ENCODE assay signal across 8 cellular contexts in genomic region chr9:97696823-97697601, GRCh38. TPM values are rescaled to one million over a fixed set of nuclear protein-coding genes. Genes with fewer than 3 reads are reported as not detected.
DNase-seq lines count a peak whose midpoint lies in the region; ATAC-seq and TF ChIP-seq lines count a peak whose summit lies in the region.

XPA (minus strand) TSS chr9:97697340; CDS start chr9:97697292, 48 bp downstream.

- peak within 1 kb of the TSS; percentile 89 to 97 (median 93) for H3K27ac ChIP-seq in spleen

- POLR2A ChIA-PET in activated B cell treated with CpG ODN at 0.5 μM for 24 hours (lab: Charles Lee) = interaction anchor here (0.6 to 3.8 kb wide), 12 partner anchors 9 to 560 kb away, joined by 3 to 31 read pairs (median 4); partner anchors contain the start of genes ANP32B, NCBP1, TBC1D2 and TRMO

- ATAC-seq in GM18909 (IDR thresholded peaks at IDR 0.05; ENCODE audit: poor library complexity, unreplicated experiment) (peak; percentile 88), HG03159 (IDR thresholded peaks at IDR 0.05; ENCODE audit: unreplicated experiment) (peak; percentile 86), activated B cell treated with CpG ODN at 0.5 μM for 24 hours (ENCODE audit: low read depth) (peak; percentile 93)

- DNase-seq in AG08396 (ENCODE audit: low spot score) (peak; percentile 99), NCI-H2227 treated with DMSO at 0.1 percent for 48 hours (lab: John Stamatoyannopoulos, UW) (peak; percentile 85), activated B cell treated with CpG ODN at 0.5 μM for 24 hours (peak; percentile 96), cardiac fibroblast (ENCODE audit: low read depth in 2 of 2) (peak; percentile 95), inferior parietal cortex (ENCODE audit: extremely low spot score) (peak; percentile 95), spleen (peak; percentile 100)

- TF ChIP-seq POLR2A in spleen (IDR thresholded peaks at IDR 0.05) = peak in 2 of 3 donors; percentile 52 to 84

- intact Hi-C loops in activated B cell treated with CpG ODN at 0.5 μM for 24 hours (cut with micrococcal nuclease) = loop anchor here (1.0 to 10.0 kb wide), 9 partner anchors 13 to 1098 kb away; partner anchors contain the start of genes ANKS6, ANP32B, FOXE1 and NANS
- intact Hi-C loops in spleen (cut with DNase I; ENCODE audit: low total_unique reads) = no loop called here

- H3K4me1 Mint-ChIP-seq in activated B cell treated with CpG ODN at 0.5 μM for 24 hours = peaks cover 60% of the 10 kb centered on the region

- TF ChIP-seq CTCF in activated B cell treated with CpG ODN at 0.5 μM for 24 hours (IDR thresholded peaks at IDR 0.05) (no peak), cardiac fibroblast (IDR thresholded peaks at IDR 0.05; ENCODE audit: low read depth, low read length) (no peak), spleen (IDR thresholded peaks at IDR 0.05 in 8 of 11, conservative IDR thresholded peaks at IDR 0.05 in 3 of 11) (peak in 3 of 11 experiments; percentile 23 to 41 (median 30))

- peak within 1 kb of the TSS; percentile 94 for H3K27ac Mint-ChIP-seq in activated B cell treated with CpG ODN at 0.5 μM for 24 hours

- WGBS in spleen, 5 donors = 0 to 1% (median 0%) methylated on average over 53 to 80 of the region's 80 CpGs

- H3K4me3 ChIP-seq in cardiac fibroblast (replicated peaks in 1 of 2; ENCODE audit: low read depth in 2 of 2, low read length in 2 of 2) (peak within 1 kb of the TSS; percentile 80 to 83), spleen (peak within 1 kb of the TSS; percentile 69 to 87 (median 72))

- no peaks in the 10 kb centered on the region for H3K27me3 ChIP-seq in spleen (replicated peaks in 1 of 7)

- H3K9me3 ChIP-seq in spleen = no peaks in the 10 kb centered on the region

- H3K36me3 ChIP-seq in spleen = peaks cover 0 to 16% (median 5%) of the 10 kb centered on the region in 6 donors

- peak within 1 kb of the TSS; percentile 90 for H3K4me3 Mint-ChIP-seq in activated B cell treated with CpG ODN at 0.5 μM for 24 hours

- CTCF ChIA-PET in activated B cell treated with CpG ODN at 0.5 μM for 24 hours (lab: Charles Lee) = interaction anchor here (0.7 to 1.6 kb wide), 4 partner anchors 9 to 287 kb away, joined by 3 to 4 read pairs (median 3); partner anchors contain the start of gene TRMO

- H3K9me3 Mint-ChIP-seq in activated B cell treated with CpG ODN at 0.5 μM for 24 hours = no peaks in the 10 kb centered on the region

- H3K4me1 ChIP-seq in spleen = peaks cover 23 to 61% (median 43%) of the 10 kb centered on the region in 6 donors

- peaks cover 20% of the 10 kb centered on the region for H3K36me3 Mint-ChIP-seq in activated B cell treated with CpG ODN at 0.5 μM for 24 hours (ENCODE audit: low read depth)

- peaks cover 5% of the 10 kb centered on the region for H3K27me3 Mint-ChIP-seq in activated B cell treated with CpG ODN at 0.5 μM for 24 hours

RNA-seq across cellular contexts. Expression of gene XPA, which starts in this region (rescaled TPM):
- total RNA-seq in activated B cell treated with CpG ODN at 0.5 μM for 24 hours (14.4 and 18.1 TPM in 2 replicates), spleen (10 to 100 TPM; 12.6 to 24.2 (median 16.7) TPM)
- 10 to 100 TPM; 11.4 to 18.6 (median 14.0) TPM for polyA plus RNA-seq in spleen

Comparison
In these comparisons a context has a peak if more than half of its experiments do, and no peak if none do; other contexts are left out.
1. Peak in every context shown above with its lines: DNase-seq, ATAC-seq, H3K4me3 ChIP-seq and H3K27ac ChIP-seq.